In the genomic region with DNA sequence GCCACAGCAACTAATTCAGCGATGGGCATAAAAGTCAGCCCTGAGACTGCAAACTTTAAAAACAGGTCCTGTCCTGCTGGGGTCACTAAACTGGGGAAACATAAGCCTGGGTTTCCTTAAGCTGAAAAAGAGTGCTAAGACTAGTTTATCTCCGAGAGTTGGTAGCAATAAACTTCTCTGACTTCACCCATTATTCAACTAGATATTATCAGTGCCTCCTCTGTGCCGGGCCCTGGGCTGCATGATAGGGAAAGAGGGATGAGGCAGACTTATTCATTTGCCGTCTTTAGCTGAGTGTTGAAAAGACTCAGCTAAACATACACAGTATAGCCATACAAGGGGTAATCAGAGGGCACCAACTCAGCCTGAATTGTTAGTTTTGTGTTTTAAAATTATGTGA, we compare ENCODE assay signal across 29 cellular contexts.
"Had no signal": no experiment of that assay in that cellular context is flagged by ENCODE, and none has a peak within 500 bp of the region (broad histone marks: within the 10 kb centered on the region; RNA-seq: fewer than 3 reads in every experiment).

No MANE protein-coding gene starts in this region.

- H3K4me3 ChIP-seq: cardiac muscle cell, SK-N-MC had no signal

- H3K27me3 ChIP-seq: cardiac muscle cell had no signal

- H3K36me3 ChIP-seq: cardiac muscle cell had no signal

- H3K4me3 Mint-ChIP-seq: activated CD4-positive, alpha-beta T cell treated with anti-CD3 and anti-CD28 coated beads for 36 hours; activated CD8-positive, alpha-beta T cell treated with anti-CD3 and anti-CD28 coated beads, Interleukin-2, amount 10 ng/mL, durations not matched to agents 7 days and 5 days; activated naive CD8-positive, alpha-beta T cell treated with anti-CD3 and anti-CD28 coated beads, Interleukin-2, amount 50 U/mL, for 24 hours; brain; T-cell had no signal

- ATAC-seq: activated CD4-positive, alpha-beta T cell treated with anti-CD3 and anti-CD28 coated beads for 36 hours; activated CD8-positive, alpha-beta T cell treated with anti-CD3 and anti-CD28 coated beads, Interleukin-2, amount 10 ng/mL, durations not matched to agents 7 days and 5 days; activated naive CD4-positive, alpha-beta T cell treated with anti-CD3 and anti-CD28 coated beads, Interleukin-2, amount 50 U/mL, for 72 hours; activated naive CD8-positive, alpha-beta T cell treated with anti-CD3 and anti-CD28 coated beads, Interleukin-2, amount 50 U/mL, for 24 hours; Right ventricle myocardium inferior; T-cell had no signal

- H3K27me3 Mint-ChIP-seq: activated CD4-positive, alpha-beta T cell treated with anti-CD3 and anti-CD28 coated beads for 36 hours; activated naive CD8-positive, alpha-beta T cell treated with anti-CD3 and anti-CD28 coated beads, Interleukin-2, amount 50 U/mL, for 24 hours; brain; T-cell had no signal

- DNase-seq: activated CD4-positive, alpha-beta T cell treated with anti-CD3 and anti-CD28 coated beads for 36 hours; activated CD4-positive, alpha-beta T cell treated with anti-CD3 and anti-CD28 coated beads, Interleukin-2, amount 50 U/mL, for 1 hour; activated CD8-positive, alpha-beta memory T cell treated with anti-CD3 and anti-CD28 coated beads, Interleukin-2, amount 50 U/mL, for 48 hours; activated CD8-positive, alpha-beta T cell treated with anti-CD3 and anti-CD28 coated beads, Interleukin-2, amount 10 ng/mL, durations not matched to agents 7 days and 5 days; activated effector memory CD4-positive, alpha-beta T cell treated with Interleukin-2 at 50 U/mL for 16 hours; activated naive CD4-positive, alpha-beta T cell; activated naive CD8-positive, alpha-beta T cell treated with anti-CD3 and anti-CD28 coated beads, Interleukin-2, amount 50 U/mL, for 24 hours; activated T-cell treated with anti-CD3 and anti-CD28 coated beads, Interleukin-2, amount 50 U/mL, for 1 hour; amygdala; KG1; NCI-H1092 treated with DMSO at 0.1 percent for 48 hours; NCI-H1417 treated with DMSO at 0.1 percent for 48 hours; NCI-H1694; NCI-H2029; NCI-H2107; NCI-H2171 treated with DMSO at 0.1 percent for 48 hours; NCI-H345; NCI-H510A; NCI-H526 treated with DMSO at 0.1 percent for 48 hours; NCI-H82; T-cell; T-helper 2 cell; T1000 had no signal

- H3K27ac Mint-ChIP-seq: activated CD4-positive, alpha-beta T cell treated with anti-CD3 and anti-CD28 coated beads for 36 hours; activated CD8-positive, alpha-beta T cell treated with anti-CD3 and anti-CD28 coated beads, Interleukin-2, amount 10 ng/mL, durations not matched to agents 7 days and 5 days; activated naive CD8-positive, alpha-beta T cell treated with anti-CD3 and anti-CD28 coated beads, Interleukin-2, amount 50 U/mL, for 24 hours; brain; T-cell had no signal

- H3K9me3 Mint-ChIP-seq: activated naive CD4-positive, alpha-beta T cell treated with anti-CD3 and anti-CD28 coated beads, Interleukin-2, amount 50 U/mL, for 72 hours; activated naive CD8-positive, alpha-beta T cell treated with anti-CD3 and anti-CD28 coated beads, Interleukin-2, amount 50 U/mL, for 24 hours; brain; T-cell had no signal

- H3K27ac ChIP-seq: cardiac muscle cell, SK-N-MC, VCaP had no signal
